ENCODE assay signal across 13 cellular contexts in the genomic region with DNA sequence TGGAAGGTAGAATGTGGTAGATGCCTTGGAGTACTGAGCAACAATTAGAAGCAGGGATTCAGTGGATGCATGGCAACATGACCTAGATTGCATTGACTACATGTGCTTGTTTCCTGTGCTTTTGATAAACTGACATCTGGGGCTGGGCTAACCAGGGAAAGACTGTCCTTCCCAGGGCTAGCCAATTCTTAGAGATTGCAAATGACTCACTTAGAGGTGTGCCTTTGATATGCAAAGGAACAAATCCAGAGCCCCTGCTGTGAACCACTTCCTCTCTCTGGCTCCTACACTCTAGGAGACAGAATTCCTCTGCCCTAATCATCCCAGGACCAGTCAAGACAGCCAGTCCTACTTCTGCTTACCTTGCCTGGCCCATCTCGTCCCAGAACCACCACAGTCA.
A peak's percentile ranks its signal among the peaks of the same experiment; 100 is the strongest.
DNase-seq lines count a peak whose midpoint lies in the region; ATAC-seq, FAIRE-seq and TF ChIP-seq lines count a peak whose summit lies in the region.
"Had no signal": no experiment of that assay in that cellular context is flagged by ENCODE, and none has a peak within 500 bp of the region (broad histone marks: within the 10 kb centered on the region; RNA-seq: fewer than 3 reads in every experiment).

No MANE protein-coding gene starts in this region.

- no peaks in the 10 kb centered on the region for H3K23me2 ChIP-seq in H1 (ENCODE audit: low read depth, low read length)

- no peak overlapping the region for H3K4me3 ChIP-seq in GM23248
- no peak overlapping the region for H3K4me3 ChIP-seq in MG63
- H3K4me3 ChIP-seq in H1 (ENCODE audit: extremely low read depth in 1 of 4, insufficient read depth in 2 of 4, low read depth in 3 of 4, low read length in 4 of 4), result no peak overlapping the region; a peak in 1 of 8 replicates

- no peak overlapping the region for H3K4me3 Mint-ChIP-seq in nephron
- H3K4me3 Mint-ChIP-seq: activated naive CD8-positive, alpha-beta T cell treated with anti-CD3 and anti-CD28 coated beads, Interleukin-2, amount 50 U/mL, for 24 hours; stimulated activated effector memory CD8-positive, alpha-beta T cell treated with anti-CD3 and anti-CD28 coated beads, Interleukin-12 subunit alpha, Interleukin-12 subunit beta, amount 100 ng/mL, for 72 hours; T-helper 17 cell had no signal

- TF ChIP-seq RAD21 in H1 (IDR thresholded peaks at IDR 0.05 in 1 of 2, conservative IDR thresholded peaks at IDR 0.05 in 1 of 2; ENCODE audit: low read depth in 2 of 2, low read length in 2 of 2), result peak in 1 of 2 experiments; percentile 22; a peak in 2 of 4 replicates

- peak overlapping the region in 2 of 3 experiments; percentile 46 to 67 for H3K27ac Mint-ChIP-seq in nephron
- H3K27ac Mint-ChIP-seq: activated naive CD8-positive, alpha-beta T cell treated with anti-CD3 and anti-CD28 coated beads, Interleukin-2, amount 50 U/mL, for 24 hours; stimulated activated effector memory CD8-positive, alpha-beta T cell treated with anti-CD3 and anti-CD28 coated beads, Interleukin-12 subunit alpha, Interleukin-12 subunit beta, amount 100 ng/mL, for 72 hours; T-helper 17 cell had no signal

- H2BK20ac ChIP-seq in H1 (ENCODE audit: low read length), result peak overlapping the region; percentile 100

- CTCF ChIA-PET in H1 (lab: Charles Lee; ENCODE audit: partially characterized antibody), result interaction anchor here (0.9 to 1.7 kb wide), 3 partner anchors 10 to 43 kb away, joined by 3 to 5 read pairs (median 3); no protein-coding TSS in a partner anchor

- TF ChIP-seq EP300 in H1 (IDR thresholded peaks at IDR 0.05; ENCODE audit: borderline replicate concordance in 1 of 2, low read depth in 2 of 2, low read length in 2 of 2), result peak in 1 of 2 experiments; percentile 64; a peak in 1 of 3 replicates

- POLR2A ChIA-PET in H1 (lab: Charles Lee; ENCODE audit: partially characterized antibody), result interaction anchor here (1.0 kb wide), 1 partner anchor 14 kb away, joined by 3 read pairs; no protein-coding TSS in a partner anchor

- H4K20me1 ChIP-seq in GM23248 (ENCODE audit: insufficient read depth), result no peaks in the 10 kb centered on the region
- H4K20me1 ChIP-seq in H1 (replicated peaks in 1 of 2; ENCODE audit: control insufficient read depth in 1 of 2, insufficient read depth in 2 of 2, low read length in 2 of 2), result no peaks in the 10 kb centered on the region

- TF ChIP-seq CTCF in H1 (IDR thresholded peaks at IDR 0.05; ENCODE audit: control extremely low read depth in 1 of 3, insufficient read depth in 1 of 3, low read depth in 1 of 3, low read length in 3 of 3) (no peak), nephron (IDR thresholded peaks at IDR 0.05; ENCODE audit: unreplicated experiment in 3 of 3) (no peak)

- H2BK12ac ChIP-seq in H1 (ENCODE audit: low read depth, low read length), result no peak overlapping the region

- no peaks in the 10 kb centered on the region for H3K36me3 Mint-ChIP-seq in nephron (ENCODE audit: low read depth)
- H3K36me3 Mint-ChIP-seq: stimulated activated effector memory CD8-positive, alpha-beta T cell treated with anti-CD3 and anti-CD28 coated beads, Interleukin-12 subunit alpha, Interleukin-12 subunit beta, amount 100 ng/mL, for 72 hours had no signal

- H3K27me3 ChIP-seq in GM23248 (replicated peaks; ENCODE audit: insufficient read depth) (no peaks in the 10 kb centered on the region), MG63 (no peaks in the 10 kb centered on the region), H1 (replicated peaks in 1 of 4; ENCODE audit: control insufficient read depth in 3 of 4, extremely low read depth in 1 of 4, insufficient read depth in 3 of 4, low read length in 3 of 4) (peaks cover 0 to 12% (median 4%) of the 10 kb centered on the region in 4 experiments; a peak in 2 of 7 replicates)

- no peak for TF ChIP-seq POLR2A in H1 (IDR thresholded peaks at IDR 0.05; ENCODE audit: control extremely low read depth in 1 of 2, low read depth in 2 of 2, low read length in 2 of 2)

- H3K4me2 ChIP-seq in GM23248 (ENCODE audit: unreplicated experiment) (no peak overlapping the region), H1 (ENCODE audit: insufficient read depth in 1 of 2, low read depth in 2 of 2, low read length in 2 of 2) (peak overlapping the region; percentile 38 to 50; a peak in 2 of 4 replicates)

- H3K79me2 ChIP-seq in GM23248 (ENCODE audit: insufficient read depth) (no peaks in the 10 kb centered on the region), H1 (ENCODE audit: control insufficient read depth in 1 of 2, insufficient read depth in 2 of 2, low read length in 2 of 2) (no peaks in the 10 kb centered on the region)

- DNase-seq in GM23248 (peak; percentile 47), MG63 (peak; percentile 84), H1 (ENCODE audit: low read depth in 1 of 2, low spot score in 2 of 2) (peak; percentile 83 to 85), left ventricle myocardium superior (no peak), epidermal melanocyte (ENCODE audit: insufficient read length, low spot score) (no peak)
- DNase-seq in stimulated activated CD8-positive, alpha-beta memory T cell treated with anti-CD3 and anti-CD28 coated beads, Interleukin-4, amount 100 ng/mL, for 48 hours, result no peak
- DNase-seq: activated naive CD8-positive, alpha-beta T cell treated with anti-CD3 and anti-CD28 coated beads, Interleukin-2, amount 50 U/mL, for 24 hours; NCI-H187 treated with DMSO at 0.1 percent for 48 hours; nucleus accumbens; T-helper 17 cell had no signal

- no peak overlapping the region for H2AK5ac ChIP-seq in H1 (ENCODE audit: low read depth, low read length)

- no peaks in the 10 kb centered on the region for H3K9me3 Mint-ChIP-seq in nephron
- H3K9me3 Mint-ChIP-seq: activated naive CD8-positive, alpha-beta T cell treated with anti-CD3 and anti-CD28 coated beads, Interleukin-2, amount 50 U/mL, for 24 hours had no signal

- H3K4me1 Mint-ChIP-seq in nephron, result peaks cover 63% of the 10 kb centered on the region
- H3K4me1 Mint-ChIP-seq: stimulated activated effector memory CD8-positive, alpha-beta T cell treated with anti-CD3 and anti-CD28 coated beads, Interleukin-12 subunit alpha, Interleukin-12 subunit beta, amount 100 ng/mL, for 72 hours; T-helper 17 cell had no signal

- peaks cover 26% of the 10 kb centered on the region for H3F3A ChIP-seq in GM23248 (ENCODE audit: insufficient read depth)

- H4K8ac ChIP-seq in H1 (ENCODE audit: extremely low read depth, insufficient read depth, low read length), result no peak overlapping the region; the same call in 1 of the 2 replicates

- in situ Hi-C loops in GM23248 (cut with MboI), result no loop called here

- peak overlapping the region; percentile 61 for H4K91ac ChIP-seq in H1 (replicated peaks; ENCODE audit: insufficient read length, low read length)

- WGBS in GM23248 (ENCODE audit: low coverage in 1 of 2, low lambda C conversion rate in 2 of 2, missing lambda C conversion rate in 2 of 2), 2 experiments, result 88 to 97% methylated on average over 1 of the region's 1 CpG
- 12% methylated on average over 1 of the region's 1 CpG; no CpG with 5 or more reads in 1 of the 2 experiments for WGBS in H1 (ENCODE audit: extremely low coverage in 1 of 2, insufficient coverage in 1 of 2, insufficient read length in 1 of 2, insufficient replicate concordance in 2 of 2, low coverage in 1 of 2, low lambda C conversion rate in 2 of 2, missing lambda C conversion rate in 1 of 2), 2 experiments

- H3K4ac ChIP-seq in H1 (replicated peaks; ENCODE audit: insufficient read length, low read depth, low read length), result no peak overlapping the region

- no peaks in the 10 kb centered on the region for H3K27me3 Mint-ChIP-seq in nephron (ENCODE audit: low read depth)
- H3K27me3 Mint-ChIP-seq: activated naive CD8-positive, alpha-beta T cell treated with anti-CD3 and anti-CD28 coated beads, Interleukin-2, amount 50 U/mL, for 24 hours had no signal

- H3K9me2 ChIP-seq in GM23248 (ENCODE audit: insufficient read depth), result no peaks in the 10 kb centered on the region

- H3K56ac ChIP-seq in H1 (replicated peaks; ENCODE audit: insufficient read length, low read depth, low read length), result no peak overlapping the region

- H3K9me3 ChIP-seq in GM23248 (ENCODE audit: low read depth) (no peaks in the 10 kb centered on the region), MG63 (no peaks in the 10 kb centered on the region), H1 (ENCODE audit: insufficient read depth in 2 of 2, low read depth in 1 of 2, low read length in 1 of 2) (no peaks in the 10 kb centered on the region)

- FAIRE-seq in H1 (lab: Jason Lieb, UNC), result peak; percentile 98

- H3K4me1 ChIP-seq in GM23248 (ENCODE audit: insufficient read depth) (peaks cover 15% of the 10 kb centered on the region), H1 (replicated peaks in 1 of 4; ENCODE audit: control insufficient read depth in 3 of 4, insufficient read depth in 4 of 4, low read length in 3 of 4) (peaks cover 4 to 19% (median 7%) of the 10 kb centered on the region in 4 experiments; a peak in 5 of 7 replicates)

- ATAC-seq in left ventricle myocardium superior (no peak), HG02798 (IDR thresholded peaks at IDR 0.05; ENCODE audit: poor library complexity, unreplicated experiment) (no peak)
- ATAC-seq: activated naive CD8-positive, alpha-beta T cell treated with anti-CD3 and anti-CD28 coated beads, Interleukin-2, amount 50 U/mL, for 24 hours; stimulated activated effector memory CD8-positive, alpha-beta T cell treated with anti-CD3 and anti-CD28 coated beads, Interleukin-12 subunit alpha, Interleukin-12 subunit beta, amount 100 ng/mL, for 72 hours; T-helper 17 cell had no signal

- intact Hi-C loops in left ventricle myocardium superior (cut with micrococcal nuclease), result no loop called here

- H3K23ac ChIP-seq in H1 (ENCODE audit: insufficient read length), result no peak overlapping the region

- no peak overlapping the region for H3K27ac ChIP-seq in GM23248
- H3K27ac ChIP-seq in H1 (ENCODE audit: low read depth, low read length), result no peak overlapping the region

- H3K36me3 ChIP-seq in GM23248 (ENCODE audit: low read depth), result no peaks in the 10 kb centered on the region
- no peaks in the 10 kb centered on the region for H3K36me3 ChIP-seq in MG63
- no peaks in the 10 kb centered on the region for H3K36me3 ChIP-seq in H1 (ENCODE audit: control insufficient read depth in 2 of 4, insufficient read depth in 4 of 4, low read length in 3 of 4)

- no peak overlapping the region for H4K5ac ChIP-seq in H1 (ENCODE audit: insufficient read length, low read depth, low read length)

- H2AFZ ChIP-seq in GM23248 (no peak overlapping the region), H1 (ENCODE audit: low read length) (no peak overlapping the region)

- peak overlapping the region; percentile 68 for H2BK120ac ChIP-seq in H1 (replicated peaks; ENCODE audit: low read depth, low read length)

- H3K79me1 ChIP-seq in H1 (ENCODE audit: low read depth, low read length), result no peaks in the 10 kb centered on the region

- H2BK5ac ChIP-seq in H1 (ENCODE audit: low read depth, low read length), result peak overlapping the region; percentile 94

- no peak overlapping the region for H2BK15ac ChIP-seq in H1 (ENCODE audit: low read length)

- H3K14ac ChIP-seq in H1 (ENCODE audit: insufficient read length), result no peak overlapping the region

- no peak overlapping the region for H3K9ac ChIP-seq in GM23248
- H3K9ac ChIP-seq in H1 (replicated peaks in 1 of 4; ENCODE audit: extremely low read depth in 1 of 4, low read depth in 3 of 4, low read length in 3 of 4), result no peak overlapping the region

- peak overlapping the region; percentile 83; the same call in 1 of the 2 replicates for H3K18ac ChIP-seq in H1 (ENCODE audit: extremely low read depth, low read length)

TF ChIP-seq in H1, 55 proteins besides CTCF, POLR2A, EP300 and RAD21 (continues in another document):
- no peak for TF ChIP-seq KDM1A (IDR thresholded peaks at IDR 0.05; ENCODE audit: borderline replicate concordance, low read length)

Comparison
In these comparisons a context has a peak if more than half of its experiments do, and no peak if none do; other contexts are left out.
1. DNase-seq: peak in GM23248 (single experiment), MG63 (single experiment) and H1 (2 of 2); none in left ventricle myocardium superior (single experiment), stimulated activated CD8-positive, alpha-beta memory T cell treated with anti-CD3 and anti-CD28 coated beads, Interleukin-4, amount 100 ng/mL, for 48 hours (single experiment) and epidermal melanocyte (single experiment).